ENCODE assay signal across 12 cellular contexts in the genomic region with DNA sequence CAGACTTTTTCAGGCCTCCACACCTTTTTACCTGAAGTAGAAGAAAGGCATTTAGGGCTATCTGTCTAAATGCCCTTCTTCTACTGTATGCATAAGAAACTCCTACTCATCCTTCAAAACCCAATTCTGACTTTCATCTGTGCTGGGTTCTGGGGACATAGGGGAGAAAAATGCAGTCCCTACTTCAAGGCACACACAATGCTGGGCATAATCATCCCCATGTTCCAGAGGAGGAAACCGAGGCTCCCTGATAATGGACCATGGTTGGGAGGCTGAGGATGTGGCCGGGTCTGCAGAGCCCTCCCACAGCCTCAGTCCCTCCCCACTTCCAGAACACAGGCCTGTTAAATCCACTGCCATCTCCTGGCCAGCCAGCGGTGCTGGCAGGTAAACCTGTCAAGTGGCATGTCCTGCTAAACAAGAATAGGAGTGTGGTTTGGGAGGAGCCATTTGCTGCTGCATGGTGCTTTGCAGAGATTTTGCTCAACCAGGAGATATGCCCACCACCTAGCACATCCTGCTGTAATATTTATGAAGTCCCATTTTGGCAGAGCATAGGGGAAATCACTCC. TPM values are rescaled to one million over a fixed set of nuclear protein-coding genes. Genes with fewer than 3 reads are reported as not detected.
DNase-seq lines count a peak whose midpoint lies in the region; ATAC-seq and TF ChIP-seq lines count a peak whose summit lies in the region.
"Had no signal": no experiment of that assay in that cellular context is flagged by ENCODE, and none has a peak within 500 bp of the region (broad histone marks: within the 10 kb centered on the region; RNA-seq: fewer than 3 reads in every experiment).

No MANE protein-coding gene starts in this region.

- no peaks in the 10 kb centered on the region for H3K36me3 Mint-ChIP-seq in T-cell

- no peak for TF ChIP-seq EP300 in neural cell (conservative IDR thresholded peaks at IDR 0.05; ENCODE audit: poor library complexity, severe bottlenecking)

- H3K9me3 ChIP-seq in WERI-Rb-1 (ENCODE audit: severe bottlenecking) (no peaks in the 10 kb centered on the region), neural cell (ENCODE audit: low read length) (no peaks in the 10 kb centered on the region)
- H3K9me3 ChIP-seq: tibial nerve had no signal

- H3K4me3 Mint-ChIP-seq in T-cell = no peak overlapping the region

- POLR2A ChIA-PET in T-cell (lab: Charles Lee) = no interaction called here

- no peak overlapping the region for H3K27ac Mint-ChIP-seq in T-cell

- H3K27me3 Mint-ChIP-seq in T-cell = peaks cover 11 to 16% of the 10 kb centered on the region in 2 donors

- H3K4me1 Mint-ChIP-seq in T-cell = no peaks in the 10 kb centered on the region

- no peaks in the 10 kb centered on the region for H3K9me3 Mint-ChIP-seq in T-cell

- H3K4me3 ChIP-seq in WERI-Rb-1 (ENCODE audit: low read depth, low read length) (no peak overlapping the region), neural cell (ENCODE audit: low read length) (peak overlapping the region; percentile 21)
- H3K4me3 ChIP-seq: tibial nerve had no signal

- H2AFZ ChIP-seq in neural cell (ENCODE audit: low read depth, low read length) = peak overlapping the region; percentile 31

- no peak for TF ChIP-seq RAD21 in neural cell (conservative IDR thresholded peaks at IDR 0.05)

- H3K4me2 ChIP-seq in neural cell (ENCODE audit: low read length) = no peak overlapping the region

- CTCF ChIA-PET in T-cell (lab: Charles Lee) = no interaction called here

- H3F3A ChIP-seq in neural cell (ENCODE audit: insufficient read depth, low read length, poor library complexity, severe bottlenecking) = no peaks in the 10 kb centered on the region

- peak overlapping the region; percentile 35 for H3K9ac ChIP-seq in neural cell (ENCODE audit: low read length)

- no peaks in the 10 kb centered on the region for H3K9me2 ChIP-seq in neural cell (ENCODE audit: insufficient read depth, low read length)

- no peaks in the 10 kb centered on the region for H3K36me3 ChIP-seq in WERI-Rb-1
- H3K36me3 ChIP-seq in neural cell (ENCODE audit: insufficient read depth, low read length) = no peaks in the 10 kb centered on the region
- H3K36me3 ChIP-seq: tibial nerve had no signal

- TF ChIP-seq CTCF in WERI-Rb-1 (IDR thresholded peaks at IDR 0.05; ENCODE audit: low read depth, low read length) (peak; percentile 46; the same call in 1 of the 2 replicates), neural cell (IDR thresholded peaks at IDR 0.05; ENCODE audit: poor library complexity, severe bottlenecking) (peak; percentile 44)

- no peaks in the 10 kb centered on the region for H4K20me1 ChIP-seq in neural cell (ENCODE audit: insufficient read depth)

- no peak for ATAC-seq in T-cell (replicated peaks in 1 of 4)
- no peak for ATAC-seq in HG02763 (IDR thresholded peaks at IDR 0.05; ENCODE audit: unreplicated experiment)

- H3K27me3 ChIP-seq in WERI-Rb-1 (ENCODE audit: insufficient read depth, low read depth, severe bottlenecking) (no peaks in the 10 kb centered on the region), neural cell (ENCODE audit: insufficient read depth, low read depth, low read length) (no peaks in the 10 kb centered on the region)
- H3K27me3 ChIP-seq: tibial nerve had no signal

- H3K27ac ChIP-seq in WERI-Rb-1 (no peak overlapping the region), neural cell (ENCODE audit: low read length) (peak overlapping the region; percentile 65)
- H3K27ac ChIP-seq: tibial nerve had no signal

- H3K79me2 ChIP-seq in neural cell (replicated peaks; ENCODE audit: insufficient read depth, low read length) = no peaks in the 10 kb centered on the region

- DNase-seq in DMS 273 (lab: John Stamatoyannopoulos, UW; ENCODE audit: unreplicated experiment) (peak; percentile 8), DMS 273 treated with DMSO at 0.1 percent for 48 hours (lab: John Stamatoyannopoulos, UW) (no peak), NCI-H2029 treated with DMSO at 0.1 percent for 48 hours (lab: John Stamatoyannopoulos, UW) (peak; percentile 21), WERI-Rb-1 (peak; percentile 39), pons (ENCODE audit: low spot score) (no peak), T-cell (no peak)
- DNase-seq: activated CD4-positive, alpha-beta T cell treated with anti-CD3 and anti-CD28 coated beads, Interleukin-2, amount 50 U/mL, for 48 hours; OCI-M1 had no signal

TF ChIP-seq in neural cell, 6 proteins besides CTCF, POLR2A, EP300 and RAD21:
- TF ChIP-seq MXI1 (conservative IDR thresholded peaks at IDR 0.05; ENCODE audit: poor library complexity, severe bottlenecking) (no peak), EZH2 (IDR thresholded peaks at IDR 0.05; ENCODE audit: borderline replicate concordance, insufficient read depth, low read length, poor library complexity, severe bottlenecking) (no peak), POLR2AphosphoS5 (IDR thresholded peaks at IDR 0.05) (no peak), SMC3 (conservative IDR thresholded peaks at IDR 0.05; ENCODE audit: poor library complexity) (peak; percentile 45), TAF1 (IDR thresholded peaks at IDR 0.05; ENCODE audit: low read depth) (no peak)
- TF ChIP-seq, protein P1, sequence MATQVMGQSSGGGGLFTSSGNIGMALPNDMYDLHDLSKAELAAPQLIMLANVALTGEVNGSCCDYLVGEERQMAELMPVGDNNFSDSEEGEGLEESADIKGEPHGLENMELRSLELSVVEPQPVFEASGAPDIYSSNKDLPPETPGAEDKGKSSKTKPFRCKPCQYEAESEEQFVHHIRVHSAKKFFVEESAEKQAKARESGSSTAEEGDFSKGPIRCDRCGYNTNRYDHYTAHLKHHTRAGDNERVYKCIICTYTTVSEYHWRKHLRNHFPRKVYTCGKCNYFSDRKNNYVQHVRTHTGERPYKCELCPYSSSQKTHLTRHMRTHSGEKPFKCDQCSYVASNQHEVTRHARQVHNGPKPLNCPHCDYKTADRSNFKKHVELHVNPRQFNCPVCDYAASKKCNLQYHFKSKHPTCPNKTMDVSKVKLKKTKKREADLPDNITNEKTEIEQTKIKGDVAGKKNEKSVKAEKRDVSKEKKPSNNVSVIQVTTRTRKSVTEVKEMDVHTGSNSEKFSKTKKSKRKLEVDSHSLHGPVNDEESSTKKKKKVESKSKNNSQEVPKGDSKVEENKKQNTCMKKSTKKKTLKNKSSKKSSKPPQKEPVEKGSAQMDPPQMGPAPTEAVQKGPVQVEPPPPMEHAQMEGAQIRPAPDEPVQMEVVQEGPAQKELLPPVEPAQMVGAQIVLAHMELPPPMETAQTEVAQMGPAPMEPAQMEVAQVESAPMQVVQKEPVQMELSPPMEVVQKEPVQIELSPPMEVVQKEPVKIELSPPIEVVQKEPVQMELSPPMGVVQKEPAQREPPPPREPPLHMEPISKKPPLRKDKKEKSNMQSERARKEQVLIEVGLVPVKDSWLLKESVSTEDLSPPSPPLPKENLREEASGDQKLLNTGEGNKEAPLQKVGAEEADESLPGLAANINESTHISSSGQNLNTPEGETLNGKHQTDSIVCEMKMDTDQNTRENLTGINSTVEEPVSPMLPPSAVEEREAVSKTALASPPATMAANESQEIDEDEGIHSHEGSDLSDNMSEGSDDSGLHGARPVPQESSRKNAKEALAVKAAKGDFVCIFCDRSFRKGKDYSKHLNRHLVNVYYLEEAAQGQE (IDR thresholded peaks at IDR 0.05; ENCODE audit: borderline replicate concordance) = no peak

RNA-seq across cellular contexts. Expression of gene GRID1, which starts 32.0 kb away (rescaled TPM):
- polyA plus RNA-seq in neural cell = 7.3 and 10.4 TPM in 2 replicates
- 24.3 and 25.1 TPM in 2 replicates for polyA minus RNA-seq in neural cell
- under 1 TPM in 1 of 5 donors, not detected in 4; 0.68 TPM for total RNA-seq in T-cell
- total RNA-seq: T-helper 2 cell treated with Interferon-gamma antibody and Interleukin-4, amounts not matched to agents 100 ng/mL and 5 ng/mL, for 36 hours had no signal

Comparison
In these comparisons a context has a peak if more than half of its experiments do, and no peak if none do; other contexts are left out.
1. DNase-seq: peak in DMS 273 (single experiment), NCI-H2029 treated with DMSO at 0.1 percent for 48 hours (single experiment) and WERI-Rb-1 (single experiment); none in DMS 273 treated with DMSO at 0.1 percent for 48 hours (single experiment), pons (single experiment) and T-cell (0 of 34).